ENCODE assay signal across 11 cellular contexts in genomic region chr2:152542344-152542994, GRCh38.
DNase-seq lines count a peak whose midpoint lies in the region; ATAC-seq, FAIRE-seq and TF ChIP-seq lines count a peak whose summit lies in the region.
"Had no signal": no experiment of that assay in that cellular context is flagged by ENCODE, and none has a peak within 500 bp of the region (broad histone marks: within the 10 kb centered on the region; RNA-seq: fewer than 3 reads in every experiment).

No MANE protein-coding gene starts in this region.

- H3K4me3 ChIP-seq in A549 = no peak overlapping the region
- H3K4me3 ChIP-seq in colonic mucosa = no peak overlapping the region
- H3K4me3 ChIP-seq in CD8-positive, alpha-beta T cell (ENCODE audit: low read depth, low read length) = no peak overlapping the region
- H3K4me3 ChIP-seq: body of pancreas had no signal

- H3K27ac Mint-ChIP-seq in neural crest cell (ENCODE audit: unreplicated experiment) = peak overlapping the region; percentile 98
- no peak overlapping the region for H3K27ac Mint-ChIP-seq in activated naive CD4-positive, alpha-beta T cell treated with anti-CD3 and anti-CD28 coated beads, Interleukin-2, amount 10 ng/mL, durations not matched to agents 7 days and 5 days
- no peak overlapping the region for H3K27ac Mint-ChIP-seq in CD8-positive, alpha-beta T cell

- no peaks in the 10 kb centered on the region for H3K9me3 Mint-ChIP-seq in neural crest cell
- H3K9me3 Mint-ChIP-seq in activated naive CD4-positive, alpha-beta T cell treated with anti-CD3 and anti-CD28 coated beads, Interleukin-2, amount 10 ng/mL, durations not matched to agents 7 days and 5 days = no peaks in the 10 kb centered on the region
- no peaks in the 10 kb centered on the region for H3K9me3 Mint-ChIP-seq in CD8-positive, alpha-beta T cell

- no peak for TF ChIP-seq POLR2A in A549 (IDR thresholded peaks at IDR 0.05; ENCODE audit: low read length)

- H3K36me3 ChIP-seq in colonic mucosa = no peaks in the 10 kb centered on the region
- H3K36me3 ChIP-seq in CD8-positive, alpha-beta T cell (ENCODE audit: insufficient read depth, low read length) = no peaks in the 10 kb centered on the region

- H3K9ac ChIP-seq in colonic mucosa (ENCODE audit: low read depth in 2 of 2, low read length in 2 of 2) = no peak overlapping the region

- TF ChIP-seq RAD21 in A549 (conservative IDR thresholded peaks at IDR 0.05 in 1 of 2, IDR thresholded peaks at IDR 0.05 in 1 of 2) = no peak

- intact Hi-C loops in colonic mucosa (cut with DNase I) = no loop called here
- intact Hi-C loops in CD8-positive, alpha-beta T cell (cut with DNase I, micrococcal nuclease) = no loop called here

- H3K4me1 Mint-ChIP-seq in neural crest cell = peaks cover 53% of the 10 kb centered on the region
- no peaks in the 10 kb centered on the region for H3K4me1 Mint-ChIP-seq in activated naive CD4-positive, alpha-beta T cell treated with anti-CD3 and anti-CD28 coated beads, Interleukin-2, amount 10 ng/mL, durations not matched to agents 7 days and 5 days
- no peaks in the 10 kb centered on the region for H3K4me1 Mint-ChIP-seq in CD8-positive, alpha-beta T cell (ENCODE audit: low read depth)

- H3K27me3 Mint-ChIP-seq in neural crest cell (ENCODE audit: low read depth) = no peaks in the 10 kb centered on the region
- no peaks in the 10 kb centered on the region for H3K27me3 Mint-ChIP-seq in activated naive CD4-positive, alpha-beta T cell treated with anti-CD3 and anti-CD28 coated beads, Interleukin-2, amount 10 ng/mL, durations not matched to agents 7 days and 5 days
- H3K27me3 Mint-ChIP-seq in CD8-positive, alpha-beta T cell (ENCODE audit: low read depth) = peaks cover 8% of the 10 kb centered on the region

- H3K9me3 ChIP-seq in A549 (no peaks in the 10 kb centered on the region), colonic mucosa (no peaks in the 10 kb centered on the region)
- H3K9me3 ChIP-seq in CD8-positive, alpha-beta T cell (ENCODE audit: low read length) = no peaks in the 10 kb centered on the region
- H3K9me3 ChIP-seq: body of pancreas had no signal

- peak overlapping the region; percentile 59 to 79; a peak in 5 of 6 replicates for H3K27ac ChIP-seq in A549
- peak overlapping the region; percentile 17 for H3K27ac ChIP-seq in colonic mucosa
- H3K27ac ChIP-seq in CD8-positive, alpha-beta T cell (ENCODE audit: low read depth, low read length) = no peak overlapping the region

- POLR2A ChIA-PET in A549 (lab: Yijun Ruan, JAX) = interaction anchor here (1.1 kb wide), 1 partner anchor 16 kb away, joined by 3 read pairs; no protein-coding TSS in a partner anchor
- POLR2A ChIA-PET in CD8-positive, alpha-beta T cell (lab: Charles Lee) = no interaction called here

- H3K36me3 Mint-ChIP-seq in neural crest cell (ENCODE audit: low read depth) = peaks cover 2% of the 10 kb centered on the region
- H3K36me3 Mint-ChIP-seq in activated naive CD4-positive, alpha-beta T cell treated with anti-CD3 and anti-CD28 coated beads, Interleukin-2, amount 10 ng/mL, durations not matched to agents 7 days and 5 days = no peaks in the 10 kb centered on the region
- no peaks in the 10 kb centered on the region for H3K36me3 Mint-ChIP-seq in CD8-positive, alpha-beta T cell

- H3K4me3 Mint-ChIP-seq in neural crest cell = peak overlapping the region; percentile 45
- no peak overlapping the region for H3K4me3 Mint-ChIP-seq in activated naive CD4-positive, alpha-beta T cell treated with anti-CD3 and anti-CD28 coated beads, Interleukin-2, amount 10 ng/mL, durations not matched to agents 7 days and 5 days
- no peak overlapping the region for H3K4me3 Mint-ChIP-seq in CD8-positive, alpha-beta T cell

- no peaks in the 10 kb centered on the region for H3K27me3 ChIP-seq in colonic mucosa
- no peaks in the 10 kb centered on the region for H3K27me3 ChIP-seq in CD8-positive, alpha-beta T cell (ENCODE audit: insufficient read depth, low read length)
- H3K27me3 ChIP-seq: body of pancreas had no signal

- DNase-seq in A549 (ENCODE audit: low read depth in 1 of 2, low spot score in 1 of 2) (no peak), Kasumi-1 (lab: John Stamatoyannopoulos, UW) (peak; percentile 20 to 32), colonic mucosa (peak; percentile 20), neural crest cell (ENCODE audit: low read depth, low spot score) (no peak), left lobe of liver (ENCODE audit: low spot score) (no peak)
- DNase-seq in activated CD8-positive, alpha-beta memory T cell treated with anti-CD3 and anti-CD28 coated beads, Interleukin-2, amount 50 U/mL, for 4 hours = no peak
- no peak for DNase-seq in activated naive CD4-positive, alpha-beta T cell treated with anti-CD3 and anti-CD28 coated beads, Interleukin-2, amount 10 ng/mL, durations not matched to agents 7 days and 5 days
- no peak for DNase-seq in CD8-positive, alpha-beta T cell
- DNase-seq: activated T-cell treated with anti-CD3 and anti-CD28 coated beads, Interleukin-2, amount 50 U/mL, for 1 hour; NCI-H2171 had no signal

- ATAC-seq in A549 = peak; percentile 32 to 47; a peak in 5 of 6 replicates
- no peak for ATAC-seq in left lobe of liver
- ATAC-seq in CD8-positive, alpha-beta T cell = no peak

- no peak for FAIRE-seq in A549 (lab: Jason Lieb, UNC)

- no peak for TF ChIP-seq EP300 in A549 (IDR thresholded peaks at IDR 0.05)

- CTCF ChIA-PET in A549 (lab: Yijun Ruan, JAX) = interaction anchor here (0.8 to 1.0 kb wide), 3 partner anchors 13 to 121 kb away, joined by 3 read pairs; no protein-coding TSS in a partner anchor
- CTCF ChIA-PET in activated naive CD4-positive, alpha-beta T cell treated with anti-CD3 and anti-CD28 coated beads, Interleukin-2, amount 10 ng/mL, durations not matched to agents 7 days and 5 days (lab: Charles Lee) = interaction anchor here (0.7 kb wide), 1 partner anchor 505 kb away, joined by 3 read pairs; no protein-coding TSS in a partner anchor
- CTCF ChIA-PET in CD8-positive, alpha-beta T cell (lab: Charles Lee) = no interaction called here

- H3K4me1 ChIP-seq in A549 (peaks cover 25% of the 10 kb centered on the region), colonic mucosa (no peaks in the 10 kb centered on the region)
- no peaks in the 10 kb centered on the region for H3K4me1 ChIP-seq in CD8-positive, alpha-beta T cell (ENCODE audit: insufficient read depth, low read length)

- TF ChIP-seq CTCF in A549 (IDR thresholded peaks at IDR 0.05) = no peak
- TF ChIP-seq CTCF in colonic mucosa (IDR thresholded peaks at IDR 0.05) = no peak
- no peak for TF ChIP-seq CTCF in neural crest cell (conservative IDR thresholded peaks at IDR 0.05)
- no peak for TF ChIP-seq CTCF in CD8-positive, alpha-beta T cell (IDR thresholded peaks at IDR 0.05)

- peak overlapping the region; percentile 55 for H3K4me2 ChIP-seq in A549

- WGBS in A549 (ENCODE audit: missing lambda C conversion rate) = 55% methylated on average over 4 of the region's 4 CpGs

TF ChIP-seq in A549, 52 proteins besides CTCF, POLR2A, EP300 and RAD21:
- TF ChIP-seq NPAS2 (CRISPR knock-in tag; IDR thresholded peaks at IDR 0.05; ENCODE audit: borderline replicate concordance) = no peak
- no peak for TF ChIP-seq ELK1 (IDR thresholded peaks at IDR 0.05; ENCODE audit: low read depth, low read length)
- no peak for TF ChIP-seq JUNB (IDR thresholded peaks at IDR 0.05)
- TF ChIP-seq HEYL (CRISPR knock-in tag; IDR thresholded peaks at IDR 0.05) = no peak
- TF ChIP-seq RFX5 (IDR thresholded peaks at IDR 0.05) = no peak
- no peak for TF ChIP-seq PBX3 (IDR thresholded peaks at IDR 0.05)
- TF ChIP-seq BHLHE40 (IDR thresholded peaks at IDR 0.05; ENCODE audit: low read depth, low read length) = no peak
- TF ChIP-seq NFE2L2 (conservative IDR thresholded peaks at IDR 0.05; ENCODE audit: low read length) = no peak

Comparison
In these comparisons a context has a peak if more than half of its experiments do, and no peak if none do; other contexts are left out.
1. ATAC-seq: peak in A549 (2 of 2); none in left lobe of liver (single experiment) and CD8-positive, alpha-beta T cell (single experiment).
2. DNase-seq: peak in Kasumi-1 (2 of 2) and colonic mucosa (single experiment); none in A549 (0 of 2), neural crest cell (single experiment), left lobe of liver (single experiment), activated CD8-positive, alpha-beta memory T cell treated with anti-CD3 and anti-CD28 coated beads, Interleukin-2, amount 50 U/mL, for 4 hours (single experiment), activated naive CD4-positive, alpha-beta T cell treated with anti-CD3 and anti-CD28 coated beads, Interleukin-2, amount 10 ng/mL, durations not matched to agents 7 days and 5 days (single experiment) and CD8-positive, alpha-beta T cell (0 of 7).